8 cellular contexts compared by ENCODE assay signal in genomic region chr9:126860757-126861466, GRCh38. TPM values are rescaled to one million over a fixed set of nuclear protein-coding genes. Genes with fewer than 3 reads are reported as not detected.
DNase-seq lines count a peak whose midpoint lies in the region; ATAC-seq, FAIRE-seq and TF ChIP-seq lines count a peak whose summit lies in the region.

No MANE protein-coding gene starts in this region.

- H3K36me3 Mint-ChIP-seq in Caco-2 (ENCODE audit: insufficient read depth, unreplicated experiment) = peaks cover 18% of the 10 kb centered on the region
- H3K36me3 Mint-ChIP-seq in activated CD8-positive, alpha-beta memory T cell treated with anti-CD3 and anti-CD28 coated beads, Interleukin-2, amount 10 ng/mL, durations not matched to agents 7 days and 5 days = peaks cover 8% of the 10 kb centered on the region

- TF ChIP-seq CTCF in Caco-2 (IDR thresholded peaks at IDR 0.05; ENCODE audit: insufficient read depth in 1 of 2, low read depth in 1 of 2, low read length in 1 of 2, severe bottlenecking in 1 of 2, unreplicated experiment in 1 of 2) (no peak), fibroblast of pulmonary artery (IDR thresholded peaks at IDR 0.05; ENCODE audit: low read length, missing control alignments) (no peak), omental fat pad (IDR thresholded peaks at IDR 0.05) (no peak)

- no peaks in the 10 kb centered on the region for H3K9me3 ChIP-seq in Caco-2

- no peaks in the 10 kb centered on the region for H3K27me3 ChIP-seq in Caco-2 (replicated peaks; ENCODE audit: control insufficient read depth, insufficient read depth, low read length)

- H3K36me3 ChIP-seq in Caco-2 (ENCODE audit: control insufficient read depth, insufficient read depth, low read length) = no peaks in the 10 kb centered on the region

- BruUV-seq in Caco-2 (replicated peaks; lab: Mats Ljungman, UMichigan) = no TSS peak

- peak overlapping the region; percentile 11 for H3K27ac Mint-ChIP-seq in Caco-2 (ENCODE audit: unreplicated experiment)
- H3K27ac Mint-ChIP-seq in activated CD8-positive, alpha-beta memory T cell treated with anti-CD3 and anti-CD28 coated beads, Interleukin-2, amount 10 ng/mL, durations not matched to agents 7 days and 5 days = peak overlapping the region; percentile 84

- no peak for FAIRE-seq in HTR-8/SVneo (lab: Jason Lieb, UNC)

- H3K4me1 ChIP-seq in Caco-2 = no peaks in the 10 kb centered on the region; the same call in 1 of the 2 replicates

- H3K4me3 ChIP-seq in Caco-2 (ENCODE audit: low read depth, low read length) (peak overlapping the region; percentile 84), fibroblast of pulmonary artery (replicated peaks; ENCODE audit: low read depth, low read length) (peak overlapping the region; percentile 72)

- POLR2A ChIA-PET in Caco-2 (lab: Charles Lee) = no interaction called here

- H3K4me3 Mint-ChIP-seq in Caco-2 (ENCODE audit: unreplicated experiment) = peak overlapping the region; percentile 74
- H3K4me3 Mint-ChIP-seq in activated CD8-positive, alpha-beta memory T cell treated with anti-CD3 and anti-CD28 coated beads, Interleukin-2, amount 10 ng/mL, durations not matched to agents 7 days and 5 days = peak overlapping the region; percentile 76

- CTCF ChIA-PET in Caco-2 (lab: Charles Lee) = no interaction called here
- CTCF ChIA-PET in activated CD8-positive, alpha-beta memory T cell treated with anti-CD3 and anti-CD28 coated beads, Interleukin-2, amount 10 ng/mL, durations not matched to agents 7 days and 5 days (lab: Charles Lee) = interaction anchor here (1.1 kb wide), 1 partner anchor 54 kb away, joined by 3 read pairs; no protein-coding TSS in a partner anchor

- H3K9me3 Mint-ChIP-seq in Caco-2 (ENCODE audit: unreplicated experiment) = no peaks in the 10 kb centered on the region
- H3K9me3 Mint-ChIP-seq in activated CD8-positive, alpha-beta memory T cell treated with anti-CD3 and anti-CD28 coated beads, Interleukin-2, amount 10 ng/mL, durations not matched to agents 7 days and 5 days (ENCODE audit: low read depth) = no peaks in the 10 kb centered on the region

- intact Hi-C loops in Caco-2 (cut with micrococcal nuclease; ENCODE audit: unreplicated experiment) = loop anchor here (1.0 to 2.0 kb wide), 2 partner anchors 24 to 54 kb away; partner anchors contain the start of gene RALGPS1

- DNase-seq in Caco-2 (peak in 1 of 2 experiments; percentile 57), HTR-8/SVneo (ENCODE audit: insufficient read length, low spot score) (peak; percentile 22), fibroblast of pulmonary artery (ENCODE audit: low read depth) (no peak), omental fat pad (ENCODE audit: low spot score) (no peak), NCI-H345 treated with DMSO at 0.1 percent for 48 hours (lab: John Stamatoyannopoulos, UW; ENCODE audit: unreplicated experiment) (no peak), SIG-M5 (lab: John Stamatoyannopoulos, UW) (no peak)
- peak; percentile 45 for DNase-seq in activated CD8-positive, alpha-beta memory T cell treated with anti-CD3 and anti-CD28 coated beads, Interleukin-2, amount 10 ng/mL, durations not matched to agents 7 days and 5 days

- ATAC-seq in GM21447 (IDR thresholded peaks at IDR 0.05; ENCODE audit: unreplicated experiment) (peak; percentile 23), omental fat pad (ENCODE audit: low FRiP score) (peak; percentile 54)
- peak; percentile 37 for ATAC-seq in activated CD8-positive, alpha-beta memory T cell treated with anti-CD3 and anti-CD28 coated beads, Interleukin-2, amount 10 ng/mL, durations not matched to agents 7 days and 5 days

- H3K27me3 Mint-ChIP-seq in Caco-2 (ENCODE audit: insufficient read depth, unreplicated experiment) = no peaks in the 10 kb centered on the region
- peaks cover 19% of the 10 kb centered on the region for H3K27me3 Mint-ChIP-seq in activated CD8-positive, alpha-beta memory T cell treated with anti-CD3 and anti-CD28 coated beads, Interleukin-2, amount 10 ng/mL, durations not matched to agents 7 days and 5 days

- H3K4me1 Mint-ChIP-seq in Caco-2 (ENCODE audit: low read depth, unreplicated experiment) = peaks cover 16% of the 10 kb centered on the region
- peaks cover 24% of the 10 kb centered on the region for H3K4me1 Mint-ChIP-seq in activated CD8-positive, alpha-beta memory T cell treated with anti-CD3 and anti-CD28 coated beads, Interleukin-2, amount 10 ng/mL, durations not matched to agents 7 days and 5 days

RNA-seq across cellular contexts. Expression of gene ZBTB34, which starts 0.5 kb away (rescaled TPM):
- total RNA-seq in Caco-2 (2022) (16.8 and 17.1 TPM in 2 replicates), omental fat pad (10 to 100 TPM in 3 of 4 donors, 1 to 10 TPM in 1; 8.0 to 16.4 (median 13.4) TPM)
- total RNA-seq in activated CD8-positive, alpha-beta memory T cell treated with anti-CD3 and anti-CD28 coated beads, Interleukin-2, amount 10 ng/mL, durations not matched to agents 7 days and 5 days = 1 to 10 TPM; 7.4 to 7.5 TPM

RNA-seq across cellular contexts. Expression of gene RALGPS1, which starts 53.7 kb away (rescaled TPM):
- 41.5 and 43.9 TPM in 2 replicates for total RNA-seq in Caco-2 (2022)
- 1 to 10 TPM; 1.9 to 4.4 TPM for total RNA-seq in activated CD8-positive, alpha-beta memory T cell treated with anti-CD3 and anti-CD28 coated beads, Interleukin-2, amount 10 ng/mL, durations not matched to agents 7 days and 5 days
- 10 to 100 TPM in 1 of 4 donors, 1 to 10 TPM in 3; 4.0 to 15.3 (median 4.8) TPM for total RNA-seq in omental fat pad

RNA-seq across cellular contexts. Expression of gene ZBTB43, which starts 56.1 kb away (rescaled TPM):
- total RNA-seq in Caco-2 (2022) (17.7 and 18.5 TPM in 2 replicates), omental fat pad (10 to 100 TPM; 11.2 to 28.8 (median 13.7) TPM)
- 10 to 100 TPM; 25.2 to 28.9 TPM for total RNA-seq in activated CD8-positive, alpha-beta memory T cell treated with anti-CD3 and anti-CD28 coated beads, Interleukin-2, amount 10 ng/mL, durations not matched to agents 7 days and 5 days

Comparison
In these comparisons a context has a peak if more than half of its experiments do, and no peak if none do; other contexts are left out.
1. DNase-seq: peak in HTR-8/SVneo (single experiment) and activated CD8-positive, alpha-beta memory T cell treated with anti-CD3 and anti-CD28 coated beads, Interleukin-2, amount 10 ng/mL, durations not matched to agents 7 days and 5 days (single experiment); none in fibroblast of pulmonary artery (single experiment), omental fat pad (single experiment), NCI-H345 treated with DMSO at 0.1 percent for 48 hours (single experiment) and SIG-M5 (single experiment).
2. Peak in every context shown above with its lines, with median percentiles within 50 percentile points of each other: ATAC-seq.